34 cellular contexts compared by ENCODE assay signal in genomic region chr19:6586056-6586455, GRCh38. TPM values are rescaled to one million over a fixed set of nuclear protein-coding genes. Genes with fewer than 3 reads are reported as not detected.
DNase-seq lines count a peak whose midpoint lies in the region; ATAC-seq, FAIRE-seq and TF ChIP-seq lines count a peak whose summit lies in the region.
"Had no signal": no experiment of that assay in that cellular context is flagged by ENCODE, and none has a peak within 500 bp of the region (broad histone marks: within the 10 kb centered on the region; RNA-seq: fewer than 3 reads in every experiment).

No MANE protein-coding gene starts in this region.

- H3K27me3 Mint-ChIP-seq in activated CD4-positive, alpha-beta T cell treated with anti-CD3 and anti-CD28 coated beads, Interleukin-2, amount 10 ng/mL, durations not matched to agents 24 days and 14 days: peaks cover 43% of the 10 kb centered on the region
- peaks cover 60% of the 10 kb centered on the region for H3K27me3 Mint-ChIP-seq in activated CD4-positive, alpha-beta T cell treated with anti-CD3 and anti-CD28 coated beads for 36 hours
- peaks cover 80% of the 10 kb centered on the region for H3K27me3 Mint-ChIP-seq in H9 (ENCODE audit: low read depth)
- peaks cover 75% of the 10 kb centered on the region for H3K27me3 Mint-ChIP-seq in progenitor cell of endocrine pancreas

- RAD21 ChIA-PET in GM12878 (lab: Charles Lee; ENCODE audit: unreplicated experiment): interaction anchor here (2.9 to 3.1 kb wide), 2 partner anchors 8 to 69 kb away, joined by 24 to 26 read pairs; no protein-coding TSS in a partner anchor

- peak; percentile 62 for TF ChIP-seq POLR2A in GM12878 (IDR thresholded peaks at IDR 0.05; ENCODE audit: low read depth, low read length)
- TF ChIP-seq POLR2A in prostate gland (IDR thresholded peaks at IDR 0.05): no peak

- WGBS in H9 (ENCODE audit: extremely low coverage, insufficient read length, low lambda C conversion rate): no CpG with 5 or more reads among the region's 14 CpGs
- 94% methylated on average over 14 of the region's 14 CpGs for WGBS in GM12878 (ENCODE audit: insufficient coverage, insufficient replicate concordance, low lambda C conversion rate, missing lambda C conversion rate)
- no CpG with 5 or more reads among the region's 14 CpGs for WGBS in trophoblast cell (ENCODE audit: extremely low coverage, insufficient coverage, insufficient read length)
- WGBS in prostate gland: 55% methylated on average over 14 of the region's 14 CpGs

- TF ChIP-seq CTCF in H9 (conservative IDR thresholded peaks at IDR 0.05) (no peak), GM12878 (IDR thresholded peaks at IDR 0.05 in 2 of 3, conservative IDR thresholded peaks at IDR 0.05 in 1 of 3; ENCODE audit: control insufficient read depth in 2 of 3, extremely low read depth in 1 of 3, insufficient read depth in 1 of 3, low read depth in 3 of 3, low read length in 3 of 3) (no peak), progenitor cell of endocrine pancreas (IDR thresholded peaks at IDR 0.05; ENCODE audit: unreplicated experiment) (no peak), prostate gland (IDR thresholded peaks at IDR 0.05) (no peak), A673 (conservative IDR thresholded peaks at IDR 0.05; ENCODE audit: low read depth, low read length) (no peak)

- peaks cover 33% of the 10 kb centered on the region; the same call in 1 of the 2 replicates for H3K27me3 ChIP-seq in H9 (ENCODE audit: insufficient read depth, low read length)
- H3K27me3 ChIP-seq in GM12878 (replicated peaks in 1 of 2; ENCODE audit: control insufficient read depth in 2 of 2, insufficient read depth in 2 of 2, low read length in 1 of 2): no peaks in the 10 kb centered on the region
- H3K27me3 ChIP-seq in trophoblast cell (ENCODE audit: insufficient read depth, low read length): peaks cover 42% of the 10 kb centered on the region
- H3K27me3 ChIP-seq in prostate gland (replicated peaks; ENCODE audit: insufficient read depth): peaks cover 11% of the 10 kb centered on the region
- peaks cover 14% of the 10 kb centered on the region for H3K27me3 ChIP-seq in A673 (replicated peaks; ENCODE audit: insufficient read depth, low read depth, low read length, poor library complexity)
- H3K27me3 ChIP-seq: ascending aorta, ovary, vagina had no signal

- no peak for ATAC-seq in activated CD4-positive, alpha-beta T cell treated with anti-CD3 and anti-CD28 coated beads for 36 hours
- no peak for ATAC-seq in GM12878
- ATAC-seq: activated CD8-positive, alpha-beta T cell treated with anti-CD3 and anti-CD28 coated beads for 36 hours; gastrocnemius medialis; stimulated activated naive CD8-positive, alpha-beta T cell treated with anti-CD3 and anti-CD28 coated beads, Interleukin-15, Interleukin-2, amounts not matched to agents 100 U/mL and 50 U/mL, for 24 hours had no signal

- no peak overlapping the region for H2BK15ac ChIP-seq in H9 (ENCODE audit: low read depth, low read length)

- H3K4me1 ChIP-seq in H9 (ENCODE audit: insufficient read depth, low read length): no peaks in the 10 kb centered on the region; the same call in 1 of the 2 replicates
- H3K4me1 ChIP-seq in GM12878 (ENCODE audit: control insufficient read depth, insufficient read depth, low read length): peaks cover 7% of the 10 kb centered on the region
- H3K4me1 ChIP-seq in trophoblast cell (ENCODE audit: control insufficient read depth in 1 of 2, insufficient read depth in 2 of 2, low read length in 2 of 2): no peaks in the 10 kb centered on the region
- H3K4me1 ChIP-seq in prostate gland (replicated peaks): no peaks in the 10 kb centered on the region
- H3K4me1 ChIP-seq in A673 (ENCODE audit: insufficient read depth, low read length, poor library complexity, severe bottlenecking): peaks cover 28% of the 10 kb centered on the region

- no peak overlapping the region for H4K12ac ChIP-seq in trophoblast cell (ENCODE audit: low read depth, low read length)

- H3K23ac ChIP-seq in H9 (ENCODE audit: insufficient read length, low read depth, low read length) (no peak overlapping the region), trophoblast cell (ENCODE audit: low read length) (no peak overlapping the region)

- H3K4ac ChIP-seq in H9 (ENCODE audit: low read depth, low read length): no peak overlapping the region
- H3K4ac ChIP-seq in trophoblast cell (ENCODE audit: low read depth, low read length): no peak overlapping the region

- in situ Hi-C loops in GM12878 (cut with MboI): no loop called here

- TF ChIP-seq EP300 in GM12878 (IDR thresholded peaks at IDR 0.05; ENCODE audit: borderline replicate concordance in 1 of 2, control insufficient read depth in 1 of 2, low read depth in 2 of 2, low read length in 2 of 2): no peak

- H4K8ac ChIP-seq in H9 (replicated peaks; ENCODE audit: insufficient read length, low read depth, low read length) (no peak overlapping the region), trophoblast cell (ENCODE audit: low read depth, low read length) (no peak overlapping the region)

- peaks cover 2% of the 10 kb centered on the region for H4K20me1 ChIP-seq in H9 (ENCODE audit: control insufficient read depth, insufficient read depth, insufficient read length)
- H4K20me1 ChIP-seq in GM12878 (ENCODE audit: control insufficient read depth, insufficient read depth): no peaks in the 10 kb centered on the region

- FAIRE-seq in GM12878 (lab: Jason Lieb, UNC): no peak
- FAIRE-seq: colon had no signal

- H3K79me1 ChIP-seq in H9 (ENCODE audit: insufficient read depth, low read depth, low read length, poor library complexity, severe bottlenecking) (no peaks in the 10 kb centered on the region), trophoblast cell (ENCODE audit: low read length) (no peaks in the 10 kb centered on the region)

- no peak overlapping the region for H3K9ac ChIP-seq in H9 (ENCODE audit: extremely low read depth, insufficient read length, low read length)
- H3K9ac ChIP-seq in GM12878 (ENCODE audit: control insufficient read depth, insufficient read depth, low read length): no peak overlapping the region
- no peak overlapping the region for H3K9ac ChIP-seq in trophoblast cell (ENCODE audit: low read length)

- intact Hi-C loops in activated CD4-positive, alpha-beta T cell treated with anti-CD3 and anti-CD28 coated beads, Interleukin-2, amount 10 ng/mL, durations not matched to agents 24 days and 14 days (cut with micrococcal nuclease): no loop called here
- intact Hi-C loops in activated CD4-positive, alpha-beta T cell treated with anti-CD3 and anti-CD28 coated beads for 36 hours (cut with DNase I, micrococcal nuclease): no loop called here
- intact Hi-C loops in GM12878 (cut with micrococcal nuclease; ENCODE audit: unreplicated experiment): no loop called here
- intact Hi-C loops in prostate gland (cut with DNase I): no loop called here
- intact Hi-C loops in A673 (cut with micrococcal nuclease; ENCODE audit: unreplicated experiment): no loop called here

- peaks cover 37% of the 10 kb centered on the region for H3K36me3 Mint-ChIP-seq in activated CD4-positive, alpha-beta T cell treated with anti-CD3 and anti-CD28 coated beads, Interleukin-2, amount 10 ng/mL, durations not matched to agents 24 days and 14 days (ENCODE audit: low read depth)
- H3K36me3 Mint-ChIP-seq in activated CD4-positive, alpha-beta T cell treated with anti-CD3 and anti-CD28 coated beads for 36 hours (ENCODE audit: low read depth): no peaks in the 10 kb centered on the region
- no peaks in the 10 kb centered on the region for H3K36me3 Mint-ChIP-seq in H9 (ENCODE audit: insufficient read depth in 1 of 3, low read depth in 3 of 3)
- no peaks in the 10 kb centered on the region for H3K36me3 Mint-ChIP-seq in progenitor cell of endocrine pancreas (ENCODE audit: insufficient read depth)
- H3K36me3 Mint-ChIP-seq: CD4-positive, alpha-beta memory T cell had no signal

- no peak overlapping the region for H2AFZ ChIP-seq in H9 (ENCODE audit: low read length)
- H2AFZ ChIP-seq in GM12878 (ENCODE audit: control insufficient read depth, low read depth, low read length): no peak overlapping the region
- H2AFZ ChIP-seq in trophoblast cell (ENCODE audit: insufficient read depth, low read length, poor library complexity): no peak overlapping the region

- H2BK12ac ChIP-seq in H9 (ENCODE audit: insufficient read length, low read depth, low read length): no peak overlapping the region
- no peak overlapping the region for H2BK12ac ChIP-seq in trophoblast cell (ENCODE audit: low read length)

- H3K9me3 Mint-ChIP-seq in activated CD4-positive, alpha-beta T cell treated with anti-CD3 and anti-CD28 coated beads, Interleukin-2, amount 10 ng/mL, durations not matched to agents 24 days and 14 days: no peaks in the 10 kb centered on the region
- no peaks in the 10 kb centered on the region for H3K9me3 Mint-ChIP-seq in activated CD4-positive, alpha-beta T cell treated with anti-CD3 and anti-CD28 coated beads for 36 hours (ENCODE audit: low read depth)
- peaks cover 0 to 3% of the 10 kb centered on the region in 2 experiments; a peak in 2 of 5 replicates for H3K9me3 Mint-ChIP-seq in H9
- H3K9me3 Mint-ChIP-seq in progenitor cell of endocrine pancreas (ENCODE audit: low read depth): no peaks in the 10 kb centered on the region
- H3K9me3 Mint-ChIP-seq: activated CD8-positive, alpha-beta T cell treated with anti-CD3 and anti-CD28 coated beads for 36 hours had no signal

- no peak for TF ChIP-seq RAD21 in GM12878 (IDR thresholded peaks at IDR 0.05; ENCODE audit: insufficient read depth, low read depth, low read length)

- no peak overlapping the region for H3T11ph ChIP-seq in H9 (ENCODE audit: low read length)

- H3K4me2 ChIP-seq in H9 (ENCODE audit: insufficient read depth, insufficient read length, low read length) (no peak overlapping the region), GM12878 (ENCODE audit: control insufficient read depth, insufficient read depth) (peak overlapping the region; percentile 93), trophoblast cell (ENCODE audit: low read length) (no peak overlapping the region)

- no peak overlapping the region for H4K5ac ChIP-seq in H9 (ENCODE audit: insufficient read length, low read depth, low read length)

- H2AK5ac ChIP-seq in H9 (ENCODE audit: insufficient read length, low read length) (no peak overlapping the region), trophoblast cell (ENCODE audit: low read length) (no peak overlapping the region)

- CTCF ChIA-PET in activated CD4-positive, alpha-beta T cell treated with anti-CD3 and anti-CD28 coated beads for 36 hours (lab: Charles Lee): interaction anchor here (1.2 kb wide), 1 partner anchor 91 kb away, joined by 3 read pairs; no protein-coding TSS in a partner anchor
- CTCF ChIA-PET in GM12878 (lab: Yijun Ruan, JAX): interaction anchor here (1.2 kb wide), 1 partner anchor 34 kb away, joined by 4 read pairs; no protein-coding TSS in a partner anchor
- CTCF ChIA-PET in A673 (lab: Charles Lee): no interaction called here

- H3K36me3 ChIP-seq in GM12878 (ENCODE audit: control insufficient read depth in 2 of 2, insufficient read depth in 2 of 2, low read length in 1 of 2) (peaks cover 11 to 21% of the 10 kb centered on the region in 2 experiments; a peak in 3 of 4 replicates), trophoblast cell (ENCODE audit: control insufficient read depth in 1 of 2, insufficient read depth in 2 of 2, low read length in 2 of 2) (no peaks in the 10 kb centered on the region), prostate gland (no peaks in the 10 kb centered on the region), A673 (ENCODE audit: insufficient read depth, low read length, poor library complexity, severe bottlenecking) (no peaks in the 10 kb centered on the region)
- H3K36me3 ChIP-seq: ascending aorta, cardiac muscle cell, gastrocnemius medialis, ovary, Peyer's patch, thoracic aorta, vagina had no signal

- H3K27ac Mint-ChIP-seq in activated CD4-positive, alpha-beta T cell treated with anti-CD3 and anti-CD28 coated beads, Interleukin-2, amount 10 ng/mL, durations not matched to agents 24 days and 14 days: no peak overlapping the region
- H3K27ac Mint-ChIP-seq in activated CD4-positive, alpha-beta T cell treated with anti-CD3 and anti-CD28 coated beads for 36 hours: no peak overlapping the region
- H3K27ac Mint-ChIP-seq in H9 (no peak overlapping the region), progenitor cell of endocrine pancreas (peak overlapping the region; percentile 45)
- H3K27ac Mint-ChIP-seq: activated CD8-positive, alpha-beta T cell treated with anti-CD3 and anti-CD28 coated beads for 36 hours; CD4-positive, alpha-beta memory T cell had no signal

- H3K56ac ChIP-seq in H9 (ENCODE audit: insufficient read length, low read depth, low read length): no peak overlapping the region

- H3K4me3 ChIP-seq in GM12878 (no peak overlapping the region), trophoblast cell (ENCODE audit: low read depth, low read length) (no peak overlapping the region), prostate gland (no peak overlapping the region), A673 (ENCODE audit: low read depth, low read length, poor library complexity, severe bottlenecking) (no peak overlapping the region)
- H3K4me3 ChIP-seq: ascending aorta, cardiac muscle cell, gastrocnemius medialis, mucosa of descending colon, ovary, Peyer's patch, skin epidermis, thoracic aorta, vagina had no signal

- BruUV-seq in GM12878 (replicated peaks; lab: Mats Ljungman, UMichigan): no TSS peak
- no TSS peak for BruUV-seq in A673 (replicated peaks; lab: Mats Ljungman, UMichigan)

- POLR2A ChIA-PET in activated CD4-positive, alpha-beta T cell treated with anti-CD3 and anti-CD28 coated beads for 36 hours (lab: Charles Lee): no interaction called here
- POLR2A ChIA-PET in GM12878 (lab: Charles Lee) (interaction anchor here (0.5 to 3.4 kb wide), 4 partner anchors 8 to 105 kb away, joined by 3 to 40 read pairs (median 4); no protein-coding TSS in a partner anchor), A673 (lab: Charles Lee; ENCODE audit: low non-redundant PET) (no interaction called here)

- H2BK120ac ChIP-seq in H9 (ENCODE audit: low read depth, low read length, poor library complexity, severe bottlenecking): no peak overlapping the region
- no peak overlapping the region for H2BK120ac ChIP-seq in trophoblast cell (ENCODE audit: insufficient read depth, low read length, poor library complexity)

- H3K4me3 Mint-ChIP-seq in activated CD4-positive, alpha-beta T cell treated with anti-CD3 and anti-CD28 coated beads, Interleukin-2, amount 10 ng/mL, durations not matched to agents 24 days and 14 days: peak overlapping the region; percentile 91
- no peak overlapping the region for H3K4me3 Mint-ChIP-seq in activated CD4-positive, alpha-beta T cell treated with anti-CD3 and anti-CD28 coated beads for 36 hours
- H3K4me3 Mint-ChIP-seq in H9 (peak overlapping the region; percentile 52 to 60; a peak in 4 of 5 replicates), progenitor cell of endocrine pancreas (ENCODE audit: low read depth) (no peak overlapping the region)

- H4K91ac ChIP-seq in H9 (ENCODE audit: insufficient read length, low read depth, low read length) (no peak overlapping the region), trophoblast cell (ENCODE audit: low read depth, low read length) (no peak overlapping the region)

- peaks cover 27% of the 10 kb centered on the region for H3K23me2 ChIP-seq in H9 (ENCODE audit: insufficient read length, low read depth, low read length, poor library complexity, severe bottlenecking)

- no peak for DNase-seq in activated CD4-positive, alpha-beta T cell treated with anti-CD3 and anti-CD28 coated beads, Interleukin-2, amount 10 ng/mL, durations not matched to agents 24 days and 14 days
- no peak for DNase-seq in activated CD4-positive, alpha-beta T cell treated with anti-CD3 and anti-CD28 coated beads for 36 hours
- no peak for DNase-seq in H9
- DNase-seq in GM12878 (ENCODE audit: low read depth, low spot score): no peak
- no peak for DNase-seq in progenitor cell of endocrine pancreas (ENCODE audit: low spot score, unreplicated experiment)
- no peak for DNase-seq in trophoblast cell
- no peak for DNase-seq in prostate gland (ENCODE audit: low spot score)
- DNase-seq in A673 (ENCODE audit: low spot score): no peak
- DNase-seq: activated CD8-positive, alpha-beta memory T cell treated with anti-CD3 and anti-CD28 coated beads, Interleukin-2, amount 50 U/mL, for 48 hours; activated CD8-positive, alpha-beta T cell treated with anti-CD3 and anti-CD28 coated beads for 36 hours; activated effector memory CD4-positive, alpha-beta T cell treated with Interleukin-2 at 50 U/mL for 16 hours; CD4-positive, alpha-beta memory T cell; gastrocnemius medialis; Karpas-422; kidney glomerular epithelial cell; mucosa of descending colon; NCI-H1417 treated with DMSO at 0.1 percent for 48 hours; NCI-H2081; NCI-H226; NCI-H526 treated with DMSO at 0.1 percent for 48 hours; ovary; Peyer's patch; SIG-M5; stimulated activated naive CD8-positive, alpha-beta T cell treated with anti-CD3 and anti-CD28 coated beads, Interleukin-15, Interleukin-2, amounts not matched to agents 100 U/mL and 50 U/mL, for 24 hours had no signal

- H2BK20ac ChIP-seq in H9 (ENCODE audit: low read depth, low read length, poor library complexity, severe bottlenecking): no peak overlapping the region

- H3K79me2 ChIP-seq in H9 (ENCODE audit: insufficient read depth, low read length) (no peaks in the 10 kb centered on the region), GM12878 (ENCODE audit: control insufficient read depth, insufficient read depth, low read length) (peaks cover 68% of the 10 kb centered on the region), trophoblast cell (ENCODE audit: control insufficient read depth, insufficient read depth, low read length, poor library complexity) (no peaks in the 10 kb centered on the region)

- SMC1A ChIA-PET in GM12878 (lab: Charles Lee; ENCODE audit: uncharacterized antibody, unreplicated experiment): interaction anchor here (0.9 to 1.3 kb wide), 2 partner anchors 23 to 56 kb away, joined by 3 read pairs; partner anchors contain the start of gene TNFSF9

- H3K14ac ChIP-seq in H9 (ENCODE audit: insufficient read depth, low read length): no peak overlapping the region
- H3K14ac ChIP-seq in trophoblast cell (ENCODE audit: low read length): no peak overlapping the region

- H3K18ac ChIP-seq in H9 (ENCODE audit: insufficient read length, low read depth, low read length) (no peak overlapping the region), trophoblast cell (ENCODE audit: low read length) (no peak overlapping the region)

- H3K9me3 ChIP-seq in H9 (ENCODE audit: control insufficient read depth, low read depth, low read length) (no peaks in the 10 kb centered on the region), GM12878 (replicated peaks; ENCODE audit: control insufficient read depth, insufficient read depth, low read length) (no peaks in the 10 kb centered on the region; the same call in 2 of the 3 replicates), trophoblast cell (ENCODE audit: insufficient read depth, low read depth, low read length) (no peaks in the 10 kb centered on the region), prostate gland (no peaks in the 10 kb centered on the region), A673 (ENCODE audit: low read depth, low read length, poor library complexity, severe bottlenecking) (no peaks in the 10 kb centered on the region)
- H3K9me3 ChIP-seq: ascending aorta, gastrocnemius medialis, mucosa of descending colon, ovary, Peyer's patch, thoracic aorta, vagina had no signal

- H3K27ac ChIP-seq in H9 (ENCODE audit: insufficient read length, low read depth, low read length) (no peak overlapping the region), GM12878 (ENCODE audit: control insufficient read depth, insufficient read depth) (0 out of 2 replicates have a peak overlapping the region, but pooled peaks have one; percentile 93), trophoblast cell (ENCODE audit: low read depth, low read length) (no peak overlapping the region), prostate gland (no peak overlapping the region), A673 (ENCODE audit: low read depth, low read length, poor library complexity, severe bottlenecking) (no peak overlapping the region)
- H3K27ac ChIP-seq: ascending aorta, cardiac muscle cell, gastrocnemius medialis, ovary, Peyer's patch, skin epidermis, thoracic aorta, vagina had no signal

- H3K4me1 Mint-ChIP-seq in activated CD4-positive, alpha-beta T cell treated with anti-CD3 and anti-CD28 coated beads, Interleukin-2, amount 10 ng/mL, durations not matched to agents 24 days and 14 days: peaks cover 43% of the 10 kb centered on the region
- peaks cover 37% of the 10 kb centered on the region for H3K4me1 Mint-ChIP-seq in activated CD4-positive, alpha-beta T cell treated with anti-CD3 and anti-CD28 coated beads for 36 hours
- H3K4me1 Mint-ChIP-seq in H9: peaks cover 32 to 36% of the 10 kb centered on the region in 2 experiments
- H3K4me1 Mint-ChIP-seq in progenitor cell of endocrine pancreas (ENCODE audit: low read depth): peaks cover 5% of the 10 kb centered on the region

- no peak overlapping the region for H2BK5ac ChIP-seq in H9 (ENCODE audit: insufficient read length, low read length)
- H2BK5ac ChIP-seq in trophoblast cell (ENCODE audit: low read depth, low read length, poor library complexity): no peak overlapping the region

RNA-seq across cellular contexts. Expression of gene CD70, which starts 4.9 kb away (rescaled TPM):
- 46.8 and 47.4 TPM in 2 replicates for total RNA-seq in activated CD4-positive, alpha-beta T cell treated with anti-CD3 and anti-CD28 coated beads, Interleukin-2, amount 10 ng/mL, durations not matched to agents 24 days and 14 days
- total RNA-seq in activated CD4-positive, alpha-beta T cell treated with anti-CD3 and anti-CD28 coated beads for 36 hours: 1 to 10 TPM; 3.3 to 3.6 TPM
- total RNA-seq in H9 (2021) (1.2 and 1.3 TPM in 2 replicates), GM12878 (2014; rRNA removed) (421 and 441 TPM in 2 replicates), GM12878 (2014; rRNA removed; fragmentation: Illumina TruSeq; extraction: Trizol) (151 and 155 TPM in 2 replicates), GM12878 (2021) (269 and 285 TPM in 2 replicates), progenitor cell of endocrine pancreas (not detected in 2 replicates), prostate gland (not detected), A673 (2021) (2.0 and 3.8 TPM in 2 replicates)
- total RNA-seq in GM12878 (2013; cell fraction: nucleolus; rRNA removed): 147 and 150 TPM in 2 replicates
- 88.8 TPM for polyA plus RNA-seq in GM12878 (2011; ENCODE audit: low read depth)
- polyA plus RNA-seq in GM12878 (2011; rRNA removed) (117 and 262 TPM in 2 replicates), GM12878 (2014; fragmentation: Illumina TruSeq; extraction: Trizol) (9.4 and 52.9 TPM in 2 replicates), GM12878 (2014; fragmentation: Nextera tagmentation; extraction: Ambion mirVana) (10 to 100 TPM; 16.4 to 35.8 TPM), GM12878 (2014; rRNA removed) (405 and 437 TPM in 2 replicates), GM12878 (2016; fragmentation: Nextera tagmentation; extraction: Ambion mirVana) (100 to 1,000 TPM; 348 to 371 TPM)
- 434 and 636 TPM in 2 replicates for polyA plus RNA-seq in GM12878 (2011; cell fraction: cytosol; rRNA removed)
- polyA plus RNA-seq in GM12878 (2011; cell fraction: nucleus; rRNA removed): 321 and 457 TPM in 2 replicates
- polyA plus RNA-seq in GM12878 (2012): 227 and 312 TPM in 2 replicates
- polyA minus RNA-seq in GM12878 (2011; rRNA and poly(A)+ RNA removed): 149 and 245 TPM in 2 replicates
- polyA minus RNA-seq in GM12878 (2011; cell fraction: cytosol; rRNA and poly(A)+ RNA removed): 94.1 and 120 TPM in 2 replicates
- 56.8 and 85.8 TPM in 2 replicates for polyA minus RNA-seq in GM12878 (2011; cell fraction: nucleus; rRNA and poly(A)+ RNA removed)
- polyA plus RNA-seq in trophoblast cell (2013): not detected in 2 replicates
- total RNA-seq: ascending aorta, cardiac muscle cell, fibroblast of lung, gastrocnemius medialis, lung microvascular endothelial cell, Peyer's patch, thoracic aorta, vagina had no signal
- polyA plus RNA-seq: cardiac muscle cell, fibroblast of lung, neural cell, ovary had no signal

RNA-seq across cellular contexts. Expression of gene TNFSF9, which starts 55.2 kb away (rescaled TPM):
- 6.1 and 6.4 TPM in 2 replicates for total RNA-seq in activated CD4-positive, alpha-beta T cell treated with anti-CD3 and anti-CD28 coated beads, Interleukin-2, amount 10 ng/mL, durations not matched to agents 24 days and 14 days
- total RNA-seq in activated CD4-positive, alpha-beta T cell treated with anti-CD3 and anti-CD28 coated beads for 36 hours: under 1 TPM; 0.49 to 0.57 TPM
- 1.9 and 2.1 TPM in 2 replicates for total RNA-seq in H9 (2021)
- 48.6 and 53.3 TPM in 2 replicates for total RNA-seq in GM12878 (2013; cell fraction: nucleolus; rRNA removed)
- total RNA-seq in GM12878 (2014; rRNA removed): 72.8 and 75.3 TPM in 2 replicates
- 20.9 and 22.7 TPM in 2 replicates for total RNA-seq in GM12878 (2014; rRNA removed; fragmentation: Illumina TruSeq; extraction: Trizol)
- total RNA-seq in GM12878 (2021): 60.1 TPM in 2 replicates
- 20.3 TPM for polyA plus RNA-seq in GM12878 (2011; ENCODE audit: low read depth)
- polyA plus RNA-seq in GM12878 (2011; rRNA removed): 24.6 and 33.3 TPM in 2 replicates
- 31.1 and 35.9 TPM in 2 replicates for polyA plus RNA-seq in GM12878 (2011; cell fraction: cytosol; rRNA removed)
- polyA plus RNA-seq in GM12878 (2011; cell fraction: nucleus; rRNA removed): 21.7 and 29.6 TPM in 2 replicates
- 41.9 and 76.9 TPM in 2 replicates for polyA plus RNA-seq in GM12878 (2012)
- polyA plus RNA-seq in GM12878 (2014; fragmentation: Illumina TruSeq; extraction: Trizol): 13.4 and 14.7 TPM in 2 replicates
- 10 to 100 TPM in 1 of 2 experiments, 1 to 10 TPM in 1; 6.2 to 12.8 TPM for polyA plus RNA-seq in GM12878 (2014; fragmentation: Nextera tagmentation; extraction: Ambion mirVana)
- 46.8 and 48.0 TPM in 2 replicates for polyA plus RNA-seq in GM12878 (2014; rRNA removed)
- polyA plus RNA-seq in GM12878 (2016; fragmentation: Nextera tagmentation; extraction: Ambion mirVana): 10 to 100 TPM; 20.7 to 21.5 TPM
- polyA minus RNA-seq in GM12878 (2011; rRNA and poly(A)+ RNA removed): 11.6 and 25.0 TPM in 2 replicates
- polyA minus RNA-seq in GM12878 (2011; cell fraction: cytosol; rRNA and poly(A)+ RNA removed): 19.6 and 29.1 TPM in 2 replicates
- 14.4 and 18.5 TPM in 2 replicates for polyA minus RNA-seq in GM12878 (2011; cell fraction: nucleus; rRNA and poly(A)+ RNA removed)
- 0.53 TPM in 1 of 2 replicates, not detected in the other for total RNA-seq in progenitor cell of endocrine pancreas
- 0.70 and 0.87 TPM in 2 replicates for polyA plus RNA-seq in trophoblast cell (2013)
- total RNA-seq in prostate gland: 1 to 10 TPM in 1 of 2 donors, not detected in 1; 4.5 TPM
- 10.0 and 11.1 TPM in 2 replicates for total RNA-seq in A673 (2021)
- total RNA-seq: A172, ascending aorta had no signal

Comparison
In these comparisons a context has a peak if more than half of its experiments do, and no peak if none do; other contexts are left out.
1. H3K4me3 Mint-ChIP-seq: peak in activated CD4-positive, alpha-beta T cell treated with anti-CD3 and anti-CD28 coated beads, Interleukin-2, amount 10 ng/mL, durations not matched to agents 24 days and 14 days (single experiment) and H9 (2 of 2); none in activated CD4-positive, alpha-beta T cell treated with anti-CD3 and anti-CD28 coated beads for 36 hours (single experiment) and progenitor cell of endocrine pancreas (single experiment).